In the genomic region with DNA sequence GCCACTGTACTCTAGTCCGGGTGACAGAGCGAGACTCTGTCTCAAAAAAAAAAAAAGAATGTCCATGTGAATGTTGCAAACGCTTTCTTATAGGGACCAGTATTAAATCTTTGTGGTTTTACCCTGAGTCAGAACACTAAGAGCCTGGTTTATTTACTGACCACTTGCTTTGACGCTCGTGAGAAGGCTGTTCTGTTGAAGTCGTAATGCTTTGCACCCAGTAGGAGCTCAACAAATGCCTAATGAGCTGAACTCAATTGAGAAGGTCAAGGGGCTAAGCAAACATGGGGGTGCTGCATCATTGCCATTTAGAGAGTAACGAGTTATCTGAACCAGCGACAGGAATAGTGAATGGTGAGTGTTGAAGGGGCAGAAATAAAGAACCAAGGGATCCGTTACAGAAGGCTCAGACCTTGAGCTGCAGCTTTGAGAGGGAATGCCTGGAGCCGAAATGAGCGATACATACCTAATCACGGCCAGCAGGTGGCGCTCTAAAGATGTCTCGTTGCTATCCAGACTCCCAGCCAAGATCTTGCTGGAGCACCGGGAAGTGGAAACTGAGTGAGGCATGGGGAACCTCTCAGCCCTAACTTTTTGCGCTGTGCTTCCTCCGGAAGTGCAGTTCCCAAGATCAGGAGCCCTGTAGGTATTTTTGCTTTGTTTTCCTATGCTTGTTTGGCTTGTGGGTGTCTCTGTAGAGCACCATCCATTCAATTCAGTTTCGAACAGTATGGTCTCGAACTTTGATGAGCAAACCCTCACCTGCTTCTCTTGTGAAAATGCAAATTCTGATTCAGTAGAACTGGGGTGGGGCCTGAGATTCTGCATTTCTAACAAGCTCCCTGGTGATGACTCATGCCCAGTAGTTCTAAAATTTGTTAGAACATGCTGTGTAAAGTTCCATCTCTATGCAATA, we compare ENCODE assay signal across 8 cellular contexts. TPM values are rescaled to one million over a fixed set of nuclear protein-coding genes. Genes with fewer than 3 reads are reported as not detected.
DNase-seq lines count a peak whose midpoint lies in the region; ATAC-seq and TF ChIP-seq lines count a peak whose summit lies in the region.

No MANE protein-coding gene starts in this region.

- peak; percentile 69 to 73 (median 71) for DNase-seq in CD4-positive, alpha-beta memory T cell
- DNase-seq in HS-5 (ENCODE audit: low read depth) (peak; percentile 48), NOMO-1 (lab: John Stamatoyannopoulos, UW; ENCODE audit: unreplicated experiment in 2 of 2) (peak; percentile 60 to 81), endothelial cell (ENCODE audit: low spot score) (peak; percentile 92), mesendoderm (peak; percentile 93)
- peak; percentile 52 to 54 for DNase-seq in activated CD8-positive, alpha-beta memory T cell treated with anti-CD3 and anti-CD28 coated beads for 4 hours (ENCODE audit: low read depth in 2 of 2)
- DNase-seq in stimulated activated CD8-positive, alpha-beta memory T cell treated with anti-CD3 and anti-CD28 coated beads, Interleukin-15, amount 100 ng/mL, for 4 hours (ENCODE audit: low read depth in 2 of 2), result peak; percentile 26 to 36

- H2BK15ac ChIP-seq in mesendoderm (replicated peaks; ENCODE audit: low read depth), result no peak overlapping the region

- no peak overlapping the region for H4K8ac ChIP-seq in mesendoderm (ENCODE audit: low read depth, low read length)

- peak; percentile 92 for TF ChIP-seq CTCF in endothelial cell (IDR thresholded peaks at IDR 0.05; ENCODE audit: unreplicated experiment)

- no peaks in the 10 kb centered on the region for H3K27me3 ChIP-seq in CD4-positive, alpha-beta memory T cell (ENCODE audit: insufficient read depth, low read length)
- H3K27me3 ChIP-seq in mesendoderm (ENCODE audit: insufficient read depth, low read length, poor library complexity), result no peaks in the 10 kb centered on the region

- no peak overlapping the region for H3K27ac ChIP-seq in CD4-positive, alpha-beta memory T cell (ENCODE audit: low read depth, low read length)
- no peak overlapping the region for H3K27ac ChIP-seq in mesendoderm (ENCODE audit: low read depth, low read length)

- POLR2A ChIA-PET in CD4-positive, alpha-beta memory T cell (lab: Charles Lee; ENCODE audit: partially characterized antibody), result interaction anchor here (1.0 to 1.1 kb wide), 2 partner anchors 25 to 336 kb away, joined by 6 read pairs; a partner anchor contains a TSS

- peaks cover 20% of the 10 kb centered on the region for H3K4me1 ChIP-seq in CD4-positive, alpha-beta memory T cell (ENCODE audit: insufficient read depth, low read length)
- no peaks in the 10 kb centered on the region for H3K4me1 ChIP-seq in mesendoderm (ENCODE audit: control insufficient read depth, low read depth, low read length)

- no peak overlapping the region for H3K56ac ChIP-seq in mesendoderm (ENCODE audit: low read length)

- peaks cover 7 to 8% of the 10 kb centered on the region in 2 donors for H3K27me3 Mint-ChIP-seq in CD4-positive, alpha-beta memory T cell
- peaks cover 10% of the 10 kb centered on the region for H3K27me3 Mint-ChIP-seq in endothelial cell (ENCODE audit: unreplicated experiment)

- no peaks in the 10 kb centered on the region for H3K79me1 ChIP-seq in mesendoderm (ENCODE audit: low read length)

- intact Hi-C loops in CD4-positive, alpha-beta memory T cell (cut with micrococcal nuclease), result loop anchor here (1.0 to 2.0 kb wide), 3 partner anchors 336 to 588 kb away; no protein-coding TSS in a partner anchor

- CTCF ChIA-PET in CD4-positive, alpha-beta memory T cell (lab: Charles Lee; ENCODE audit: partially characterized antibody), result interaction anchor here (0.6 to 7.5 kb wide), 25 partner anchors 8 to 1219 kb away, joined by 3 to 84 read pairs (median 4); a partner anchor contains a TSS

- H3K9me3 Mint-ChIP-seq in CD4-positive, alpha-beta memory T cell, result no peaks in the 10 kb centered on the region
- no peaks in the 10 kb centered on the region for H3K9me3 Mint-ChIP-seq in endothelial cell (ENCODE audit: unreplicated experiment)

- no peak overlapping the region for H2BK120ac ChIP-seq in mesendoderm (ENCODE audit: low read depth, low read length)

- ATAC-seq in HG03108 (IDR thresholded peaks at IDR 0.05; ENCODE audit: unreplicated experiment), result no peak

- no peaks in the 10 kb centered on the region for H3K36me3 ChIP-seq in CD4-positive, alpha-beta memory T cell (ENCODE audit: insufficient read depth, low read length)
- H3K36me3 ChIP-seq in mesendoderm (ENCODE audit: control insufficient read depth, insufficient read depth, low read length), result no peaks in the 10 kb centered on the region

- H3K4me3 Mint-ChIP-seq in CD4-positive, alpha-beta memory T cell, result peak overlapping the region in 2 of 8 donors; percentile 3 to 57
- H3K4me3 Mint-ChIP-seq in endothelial cell (ENCODE audit: unreplicated experiment), result no peak overlapping the region

- H3K23ac ChIP-seq in mesendoderm (ENCODE audit: low read length), result no peak overlapping the region

- no peaks in the 10 kb centered on the region for H3K79me2 ChIP-seq in mesendoderm (ENCODE audit: control insufficient read depth, insufficient read depth, low read length)

- H2AK5ac ChIP-seq in mesendoderm (ENCODE audit: low read length), result no peak overlapping the region

- peaks cover 11 to 22% (median 15%) of the 10 kb centered on the region in 4 donors for H3K4me1 Mint-ChIP-seq in CD4-positive, alpha-beta memory T cell
- peaks cover 8% of the 10 kb centered on the region for H3K4me1 Mint-ChIP-seq in endothelial cell (ENCODE audit: unreplicated experiment)

- H3K4me3 ChIP-seq in CD4-positive, alpha-beta memory T cell (ENCODE audit: low read length in 2 of 2), result no peak overlapping the region
- H3K4me3 ChIP-seq in mesendoderm (ENCODE audit: low read length), result no peak overlapping the region

- no peak overlapping the region for H3K4me2 ChIP-seq in mesendoderm (ENCODE audit: low read length)

- no peak overlapping the region for H3K9ac ChIP-seq in mesendoderm (ENCODE audit: low read length)

- H3K4ac ChIP-seq in mesendoderm (ENCODE audit: low read depth, low read length), result no peak overlapping the region

- H2BK5ac ChIP-seq in mesendoderm (ENCODE audit: low read length), result no peak overlapping the region

- H3K9me3 ChIP-seq in CD4-positive, alpha-beta memory T cell (ENCODE audit: control insufficient read depth in 1 of 2, low read length in 2 of 2), result no peaks in the 10 kb centered on the region

- peak overlapping the region in 1 of 7 donors; percentile 57 for H3K27ac Mint-ChIP-seq in CD4-positive, alpha-beta memory T cell
- H3K27ac Mint-ChIP-seq in endothelial cell (ENCODE audit: unreplicated experiment), result no peak overlapping the region

- WGBS in mesendoderm (ENCODE audit: extremely low coverage, insufficient coverage, low lambda C conversion rate), result no CpG with 5 or more reads among the region's 19 CpGs

- no peaks in the 10 kb centered on the region for H3K36me3 Mint-ChIP-seq in CD4-positive, alpha-beta memory T cell
- H3K36me3 Mint-ChIP-seq in endothelial cell (ENCODE audit: low read depth, unreplicated experiment), result no peaks in the 10 kb centered on the region

- no peak overlapping the region for H3K18ac ChIP-seq in mesendoderm (ENCODE audit: low read length)

- H4K5ac ChIP-seq in mesendoderm (ENCODE audit: low read length), result peak overlapping the region; percentile 74

RNA-seq across cellular contexts. Expression of a gene that starts 12.6 kb away (rescaled TPM):
- total RNA-seq in CD4-positive, alpha-beta memory T cell, result under 1 TPM; 0.15 to 0.17 TPM
- polyA plus RNA-seq in CD4-positive, alpha-beta memory T cell, result under 1 TPM; 0.08 to 0.14 TPM
- total RNA-seq in endothelial cell (ENCODE audit: unreplicated experiment), result not detected
- polyA plus RNA-seq in mesendoderm (2013, experiment 1 of 2), result 0.08 TPM
- polyA plus RNA-seq in mesendoderm (2013, experiment 2 of 2), result 0.08 TPM

RNA-seq across cellular contexts. Expression of a gene that starts 25.5 kb away (rescaled TPM):
- total RNA-seq in CD4-positive, alpha-beta memory T cell, result 100 to 1,000 TPM; 115 to 120 TPM
- polyA plus RNA-seq in CD4-positive, alpha-beta memory T cell, result 10 to 100 TPM; 52.9 to 66.5 TPM
- 82.4 TPM for total RNA-seq in endothelial cell (ENCODE audit: unreplicated experiment)
- 34.4 TPM for polyA plus RNA-seq in mesendoderm (2013, experiment 1 of 2)
- polyA plus RNA-seq in mesendoderm (2013, experiment 2 of 2), result 34.5 TPM

RNA-seq across cellular contexts. Expression of a gene that starts 27.2 kb away (rescaled TPM):
- total RNA-seq in CD4-positive, alpha-beta memory T cell, result 1,000 to 10,000 TPM; 2,761 to 2,878 TPM
- polyA plus RNA-seq in CD4-positive, alpha-beta memory T cell, result 1,000 to 10,000 TPM; 1,274 to 1,731 TPM
- total RNA-seq in endothelial cell (ENCODE audit: unreplicated experiment), result 1,901 TPM
- 6,705 TPM for polyA plus RNA-seq in mesendoderm (2013, experiment 1 of 2)
- polyA plus RNA-seq in mesendoderm (2013, experiment 2 of 2), result 6,705 TPM

Comparison
In these comparisons a context has a peak if more than half of its experiments do, and no peak if none do; other contexts are left out.
1. DNase-seq: peak in every context shown above with its lines; median percentile 93 in mesendoderm; 92 in endothelial cell; 71 in CD4-positive, alpha-beta memory T cell; 70 in NOMO-1; 53 in activated CD8-positive, alpha-beta memory T cell treated with anti-CD3 and anti-CD28 coated beads for 4 hours; 48 in HS-5; 31 in stimulated activated CD8-positive, alpha-beta memory T cell treated with anti-CD3 and anti-CD28 coated beads, Interleukin-15, amount 100 ng/mL, for 4 hours.